18 cellular contexts compared by ENCODE assay signal in the genomic region with DNA sequence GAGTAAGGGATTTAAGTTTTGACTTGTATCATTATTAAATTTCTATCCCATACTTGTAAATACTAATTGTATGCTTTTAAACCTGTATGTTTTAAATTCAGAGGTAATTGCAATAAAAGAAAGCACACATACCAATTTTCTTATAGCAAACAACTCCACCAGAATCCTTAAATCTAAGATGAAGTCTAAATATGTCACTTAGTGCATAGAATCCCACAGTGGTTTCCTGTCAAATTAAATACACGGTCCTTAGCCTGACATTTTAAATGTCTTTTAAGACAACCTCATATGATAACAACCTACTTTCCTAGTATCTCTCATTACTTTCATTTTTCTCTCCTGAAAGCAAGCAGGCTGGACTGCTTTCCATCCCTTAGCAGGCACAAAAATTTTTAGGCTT. TPM values are rescaled to one million over a fixed set of nuclear protein-coding genes. Genes with fewer than 3 reads are reported as not detected.
DNase-seq lines count a peak whose midpoint lies in the region; ATAC-seq, FAIRE-seq and TF ChIP-seq lines count a peak whose summit lies in the region.
"Had no signal": no experiment of that assay in that cellular context is flagged by ENCODE, and none has a peak within 500 bp of the region (broad histone marks: within the 10 kb centered on the region; RNA-seq: fewer than 3 reads in every experiment).

No MANE protein-coding gene starts in this region.

- ATAC-seq in activated T-cell treated with anti-CD3 and anti-CD28 coated beads, Interleukin-2, amount 50 U/mL, for 4 hours, result no peak
- ATAC-seq in T-helper 17 cell (no peak), HepG2 (no peak)
- ATAC-seq in naive thymus-derived CD8-positive, alpha-beta T cell, result no peak

- TF ChIP-seq RAD21 in HepG2 (CRISPR knock-in tag; IDR thresholded peaks at IDR 0.05), result no peak

- H3K9ac ChIP-seq in endodermal cell (ENCODE audit: extremely low read depth, low read length, poor library complexity, severe bottlenecking), result no peak overlapping the region
- H3K9ac ChIP-seq in HepG2 (ENCODE audit: insufficient read depth, low read depth, low read length), result no peak overlapping the region
- H3K9ac ChIP-seq: BLaER1 had no signal

- DNase-seq in activated T-cell treated with anti-CD3 and anti-CD28 coated beads, Interleukin-2, amount 50 U/mL, for 24 hours, result no peak
- DNase-seq in activated T-cell treated with anti-CD3 and anti-CD28 coated beads, Interleukin-2, amount 50 U/mL, for 4 hours, result no peak
- DNase-seq in Caco-2 (no peak), T-helper 17 cell (no peak), endodermal cell (no peak), HepG2 (ENCODE audit: low spot score) (no peak)
- DNase-seq in naive thymus-derived CD8-positive, alpha-beta T cell, result no peak
- DNase-seq: 8988T, AML-193, DMS153, DND-41, GF-D8, KG1 had no signal

- peak overlapping the region; percentile 38 for H3K27ac Mint-ChIP-seq in activated T-cell treated with anti-CD3 and anti-CD28 coated beads, Interleukin-2, amount 50 U/mL, for 24 hours
- peak overlapping the region; percentile 27 for H3K27ac Mint-ChIP-seq in Caco-2 (ENCODE audit: unreplicated experiment)
- peak overlapping the region; percentile 82 for H3K27ac Mint-ChIP-seq in T-helper 17 cell
- no peak overlapping the region for H3K27ac Mint-ChIP-seq in endodermal cell
- H3K27ac Mint-ChIP-seq in naive thymus-derived CD8-positive, alpha-beta T cell, result peak overlapping the region in 3 of 10 donors; percentile 12 to 63 (median 36)

- TF ChIP-seq POLR2A in HepG2 (IDR thresholded peaks at IDR 0.05; ENCODE audit: insufficient read depth in 1 of 2, low read depth in 2 of 2, low read length in 2 of 2), result no peak

- CTCF ChIA-PET in Caco-2 (lab: Charles Lee) (no interaction called here), HepG2 (lab: Yijun Ruan, JAX; ENCODE audit: low intra/inter-chr PET ratio, low total read pairs) (no interaction called here)

- no peak overlapping the region for H3K4me2 ChIP-seq in HepG2 (ENCODE audit: low read depth, low read length)
- H3K4me2 ChIP-seq: BLaER1 had no signal

- TF ChIP-seq CTCF in Caco-2 (IDR thresholded peaks at IDR 0.05; ENCODE audit: insufficient read depth in 1 of 2, low read depth in 1 of 2, low read length in 1 of 2, severe bottlenecking in 1 of 2, unreplicated experiment in 1 of 2) (no peak), endodermal cell (conservative IDR thresholded peaks at IDR 0.05) (no peak), HepG2 (CRISPR knock-in tag; IDR thresholded peaks at IDR 0.05) (no peak)

- POLR2A ChIA-PET in Caco-2 (lab: Charles Lee) (no interaction called here), HepG2 (lab: Yijun Ruan, JAX) (no interaction called here)
- POLR2A ChIA-PET in naive thymus-derived CD8-positive, alpha-beta T cell (lab: Charles Lee), result no interaction called here

- FAIRE-seq in HepG2 (lab: Jason Lieb, UNC), result no peak
- FAIRE-seq: D721Med, H1, HTR-8/SVneo had no signal

- BruUV-seq in Caco-2 (replicated peaks; lab: Mats Ljungman, UMichigan) (no TSS peak), HepG2 (replicated peaks; lab: Mats Ljungman, UMichigan) (no TSS peak)

- in situ Hi-C loops in HepG2 (cut with HindIII; ENCODE audit: extremely low pct_ligation_motif_present, low pct_unique_long_range_greater_than_20kb), result no loop called here

- no peaks in the 10 kb centered on the region for H3K27me3 Mint-ChIP-seq in activated T-cell treated with anti-CD3 and anti-CD28 coated beads, Interleukin-2, amount 50 U/mL, for 24 hours
- H3K27me3 Mint-ChIP-seq in activated T-cell treated with anti-CD3 and anti-CD28 coated beads, Interleukin-2, amount 50 U/mL, for 4 hours (ENCODE audit: low read depth), result no peaks in the 10 kb centered on the region
- no peaks in the 10 kb centered on the region for H3K27me3 Mint-ChIP-seq in Caco-2 (ENCODE audit: insufficient read depth, unreplicated experiment)
- H3K27me3 Mint-ChIP-seq in T-helper 17 cell, result no peaks in the 10 kb centered on the region
- H3K27me3 Mint-ChIP-seq in endodermal cell (ENCODE audit: insufficient read depth), result no peaks in the 10 kb centered on the region
- no peaks in the 10 kb centered on the region for H3K27me3 Mint-ChIP-seq in naive thymus-derived CD8-positive, alpha-beta T cell

- H2AFZ ChIP-seq in HepG2 (ENCODE audit: low read length), result no peak overlapping the region

- H3K36me3 ChIP-seq in Caco-2 (ENCODE audit: control insufficient read depth, insufficient read depth, low read length) (no peaks in the 10 kb centered on the region; the same call in 1 of the 2 replicates), endodermal cell (ENCODE audit: control insufficient read depth, insufficient read depth, low read length) (peaks cover 26% of the 10 kb centered on the region), HepG2 (replicated peaks in 1 of 2; ENCODE audit: control insufficient read depth in 1 of 2, insufficient read depth in 2 of 2, low read length in 2 of 2) (peaks cover 2 to 42% of the 10 kb centered on the region in 2 experiments; a peak in 3 of 5 replicates)

- 93 to 100% methylated on average over 1 of the region's 1 CpG for WGBS in endodermal cell (ENCODE audit: insufficient coverage in 1 of 2, insufficient read length in 1 of 2), 2 experiments
- WGBS in HepG2 (ENCODE audit: low lambda C conversion rate), result 97% methylated on average over 1 of the region's 1 CpG

- H3K9me3 ChIP-seq in Caco-2, result no peaks in the 10 kb centered on the region
- H3K9me3 ChIP-seq in T-helper 17 cell (ENCODE audit: control insufficient read depth, low read length, poor library complexity, severe bottlenecking), result no peaks in the 10 kb centered on the region
- no peaks in the 10 kb centered on the region for H3K9me3 ChIP-seq in endodermal cell (ENCODE audit: control insufficient read depth, low read length)
- H3K9me3 ChIP-seq in HepG2 (ENCODE audit: low read length), result no peaks in the 10 kb centered on the region
- H3K9me3 ChIP-seq: BLaER1, HAP-1 had no signal

- peaks cover 61% of the 10 kb centered on the region for H3K36me3 Mint-ChIP-seq in activated T-cell treated with anti-CD3 and anti-CD28 coated beads, Interleukin-2, amount 50 U/mL, for 24 hours (ENCODE audit: low read depth)
- H3K36me3 Mint-ChIP-seq in activated T-cell treated with anti-CD3 and anti-CD28 coated beads, Interleukin-2, amount 50 U/mL, for 4 hours (ENCODE audit: insufficient read depth), result peaks cover 49% of the 10 kb centered on the region
- H3K36me3 Mint-ChIP-seq in Caco-2 (ENCODE audit: insufficient read depth, unreplicated experiment) (no peaks in the 10 kb centered on the region), T-helper 17 cell (ENCODE audit: low read depth) (peaks cover 4% of the 10 kb centered on the region), endodermal cell (ENCODE audit: low read depth) (peaks cover 44% of the 10 kb centered on the region)
- peaks cover 3 to 69% (median 34%) of the 10 kb centered on the region in 3 donors for H3K36me3 Mint-ChIP-seq in naive thymus-derived CD8-positive, alpha-beta T cell

- no peak overlapping the region for H3K4me3 ChIP-seq in Caco-2 (ENCODE audit: low read depth, low read length)
- no peak overlapping the region for H3K4me3 ChIP-seq in endodermal cell (ENCODE audit: low read length)
- no peak overlapping the region for H3K4me3 ChIP-seq in HepG2 (replicated peaks in 1 of 3; ENCODE audit: insufficient read depth in 1 of 3, low read depth in 2 of 3, low read length in 3 of 3)
- H3K4me3 ChIP-seq: BLaER1, HAP-1 had no signal

- H3K79me2 ChIP-seq in HepG2 (ENCODE audit: insufficient read depth, low read length), result no peaks in the 10 kb centered on the region

- peaks cover 22% of the 10 kb centered on the region for H3K4me1 Mint-ChIP-seq in activated T-cell treated with anti-CD3 and anti-CD28 coated beads, Interleukin-2, amount 50 U/mL, for 24 hours (ENCODE audit: low read depth)
- H3K4me1 Mint-ChIP-seq in activated T-cell treated with anti-CD3 and anti-CD28 coated beads, Interleukin-2, amount 50 U/mL, for 4 hours (ENCODE audit: low read depth), result peaks cover 6% of the 10 kb centered on the region
- H3K4me1 Mint-ChIP-seq in Caco-2 (ENCODE audit: low read depth, unreplicated experiment) (no peaks in the 10 kb centered on the region), T-helper 17 cell (peaks cover 18% of the 10 kb centered on the region), endodermal cell (no peaks in the 10 kb centered on the region)
- H3K4me1 Mint-ChIP-seq in naive thymus-derived CD8-positive, alpha-beta T cell, result peaks cover 9 to 22% (median 15%) of the 10 kb centered on the region in 4 donors

- H3K4me3 Mint-ChIP-seq in activated T-cell treated with anti-CD3 and anti-CD28 coated beads, Interleukin-2, amount 50 U/mL, for 24 hours, result no peak overlapping the region
- H3K4me3 Mint-ChIP-seq in activated T-cell treated with anti-CD3 and anti-CD28 coated beads, Interleukin-2, amount 50 U/mL, for 4 hours, result no peak overlapping the region
- no peak overlapping the region for H3K4me3 Mint-ChIP-seq in Caco-2 (ENCODE audit: unreplicated experiment)
- peak overlapping the region; percentile 44 for H3K4me3 Mint-ChIP-seq in T-helper 17 cell
- H3K4me3 Mint-ChIP-seq in endodermal cell, result no peak overlapping the region
- no peak overlapping the region for H3K4me3 Mint-ChIP-seq in naive thymus-derived CD8-positive, alpha-beta T cell

- H3K9me3 Mint-ChIP-seq in activated T-cell treated with anti-CD3 and anti-CD28 coated beads, Interleukin-2, amount 50 U/mL, for 24 hours, result no peaks in the 10 kb centered on the region
- no peaks in the 10 kb centered on the region for H3K9me3 Mint-ChIP-seq in activated T-cell treated with anti-CD3 and anti-CD28 coated beads, Interleukin-2, amount 50 U/mL, for 4 hours
- H3K9me3 Mint-ChIP-seq in Caco-2 (ENCODE audit: unreplicated experiment) (no peaks in the 10 kb centered on the region), endodermal cell (no peaks in the 10 kb centered on the region)
- no peaks in the 10 kb centered on the region for H3K9me3 Mint-ChIP-seq in naive thymus-derived CD8-positive, alpha-beta T cell

- no peaks in the 10 kb centered on the region for H3K27me3 ChIP-seq in Caco-2 (replicated peaks; ENCODE audit: control insufficient read depth, insufficient read depth, low read length)
- no peaks in the 10 kb centered on the region for H3K27me3 ChIP-seq in endodermal cell (ENCODE audit: control insufficient read depth, insufficient read depth, low read length, poor library complexity, severe bottlenecking)
- no peaks in the 10 kb centered on the region for H3K27me3 ChIP-seq in HepG2 (ENCODE audit: control insufficient read depth in 1 of 2, insufficient read depth in 2 of 2, low read length in 2 of 2)
- H3K27me3 ChIP-seq: BLaER1 had no signal

- H4K20me1 ChIP-seq in HepG2 (ENCODE audit: insufficient read depth, low read length), result 0 out of 2 replicates have a peak, but pooled peaks cover 3% of the 10 kb centered on the region

- TF ChIP-seq EP300 in HepG2 (IDR thresholded peaks at IDR 0.05; ENCODE audit: low read depth in 2 of 2, low read length in 2 of 2), result no peak
- TF ChIP-seq EP300 in HepG2 (CRISPR knock-in tag; IDR thresholded peaks at IDR 0.05; ENCODE audit: borderline replicate concordance), result no peak

- intact Hi-C loops in Caco-2 (cut with micrococcal nuclease; ENCODE audit: unreplicated experiment), result no loop called here
- intact Hi-C loops in HepG2 (cut with micrococcal nuclease; ENCODE audit: unreplicated experiment), result no loop called here

- H3K4me1 ChIP-seq in Caco-2 (no peaks in the 10 kb centered on the region), endodermal cell (ENCODE audit: control insufficient read depth, insufficient read depth, low read length) (no peaks in the 10 kb centered on the region), HepG2 (ENCODE audit: insufficient read depth, low read length) (no peaks in the 10 kb centered on the region)
- H3K4me1 ChIP-seq: BLaER1, HAP-1 had no signal

- no peak overlapping the region for H3K27ac ChIP-seq in endodermal cell (ENCODE audit: low read depth, low read length)
- H3K27ac ChIP-seq in HepG2 (ENCODE audit: extremely low read length, insufficient read depth, low read length), result no peak overlapping the region
- H3K27ac ChIP-seq: BLaER1 had no signal

RNA-seq across cellular contexts. Expression of gene JMY, which starts 52.0 kb away (rescaled TPM):
- 1 to 10 TPM; 5.2 to 7.8 (median 5.7) TPM for total RNA-seq in activated T-cell treated with anti-CD3 and anti-CD28 coated beads, Interleukin-2, amount 50 U/mL, for 4 hours
- total RNA-seq in Caco-2 (2022), result 10.5 and 11.3 TPM in 2 replicates
- total RNA-seq in T-helper 17 cell, result 10 to 100 TPM; 60.5 to 74.3 TPM
- 10 to 100 TPM; 19.4 to 20.8 TPM for total RNA-seq in endodermal cell
- 5.9 TPM for polyA plus RNA-seq in endodermal cell (2013, experiment 1 of 2)
- 4.9 TPM for polyA plus RNA-seq in endodermal cell (2013, experiment 2 of 2)
- total RNA-seq in naive thymus-derived CD8-positive, alpha-beta T cell, result 10 to 100 TPM; 27.1 to 27.3 TPM
- polyA plus RNA-seq in naive thymus-derived CD8-positive, alpha-beta T cell, result 1 to 10 TPM; 5.3 to 5.7 (median 5.6) TPM
- 4.0 and 7.4 TPM in 2 replicates for total RNA-seq in HepG2 (2016; rRNA removed; fragmentation: Illumina TruSeq; extraction: Trizol)
- total RNA-seq in HepG2 (2016; cell fraction: cytosol; rRNA removed; fragmentation: Illumina TruSeq; extraction: Trizol; ENCODE audit: low read depth), result 0.61 and 0.62 TPM in 2 replicates
- 4.5 and 5.1 TPM in 2 replicates for total RNA-seq in HepG2 (2016; cell fraction: insoluble cytoplasmic fraction; rRNA removed; fragmentation: Illumina TruSeq; extraction: Trizol)
- total RNA-seq in HepG2 (2016; cell fraction: membrane; rRNA removed; fragmentation: Illumina TruSeq; extraction: Trizol), result 1.4 and 3.2 TPM in 2 replicates
- total RNA-seq in HepG2 (2016; cell fraction: nucleus; rRNA removed; fragmentation: Illumina TruSeq; extraction: Trizol), result 6.2 and 6.7 TPM in 2 replicates
- polyA plus RNA-seq in HepG2 (2011; rRNA removed), result 4.0 and 4.2 TPM in 2 replicates
- polyA plus RNA-seq in HepG2 (2011; cell fraction: cytosol; rRNA removed), result 1.3 and 2.5 TPM in 2 replicates
- polyA plus RNA-seq in HepG2 (2011; cell fraction: nucleus; rRNA removed), result 4.0 and 5.4 TPM in 2 replicates
- polyA plus RNA-seq in HepG2 (2012), result 5.7 and 8.3 TPM in 2 replicates
- polyA plus RNA-seq in HepG2 (2016; cell fraction: cytosol; fragmentation: Illumina TruSeq; extraction: Trizol; ENCODE audit: low read depth), result 0.10 and 0.15 TPM in 2 replicates
- 3.2 and 3.6 TPM in 2 replicates for polyA plus RNA-seq in HepG2 (2016; cell fraction: insoluble cytoplasmic fraction; fragmentation: Illumina TruSeq; extraction: Trizol; ENCODE audit: low read depth)
- 0.41 and 0.42 TPM in 2 replicates for polyA plus RNA-seq in HepG2 (2016; cell fraction: membrane; fragmentation: Illumina TruSeq; extraction: Trizol; ENCODE audit: low read depth)
- 5.6 and 6.1 TPM in 2 replicates for polyA plus RNA-seq in HepG2 (2016; cell fraction: nucleus; fragmentation: Illumina TruSeq; extraction: Trizol; ENCODE audit: insufficient read depth, low read depth)
- polyA minus RNA-seq in HepG2 (2011; rRNA and poly(A)+ RNA removed; ENCODE audit: low replicate concordance), result 3.5 and 7.2 TPM in 2 replicates
- polyA minus RNA-seq in HepG2 (2011; cell fraction: cytosol; rRNA and poly(A)+ RNA removed), result 7.0 and 8.4 TPM in 2 replicates
- polyA minus RNA-seq in HepG2 (2011; cell fraction: nucleus; rRNA and poly(A)+ RNA removed), result 15.8 and 20.4 TPM in 2 replicates
